13 cellular contexts compared by ENCODE assay signal in genomic region chr18:45416168-45416567, GRCh38.
DNase-seq lines count a peak whose midpoint lies in the region; ATAC-seq and TF ChIP-seq lines count a peak whose summit lies in the region.
"Had no signal": no experiment of that assay in that cellular context is flagged by ENCODE, and none has a peak within 500 bp of the region (broad histone marks: within the 10 kb centered on the region; RNA-seq: fewer than 3 reads in every experiment).

No MANE protein-coding gene starts in this region.

- ATAC-seq in GM18870 (IDR thresholded peaks at IDR 0.05; ENCODE audit: unreplicated experiment) = no peak

- TF ChIP-seq CTCF in fibroblast of villous mesenchyme (IDR thresholded peaks at IDR 0.05; ENCODE audit: insufficient read depth, low read depth, low read length) = no peak

- DNase-seq in NCI-H526 (lab: John Stamatoyannopoulos, UW) (peak; percentile 2 to 44), NCI-H526 treated with DMSO at 0.1 percent for 48 hours (lab: John Stamatoyannopoulos, UW) (no peak), NCI-H510A treated with DMSO at 0.1 percent for 48 hours (lab: John Stamatoyannopoulos, UW) (peak; percentile 15), fibroblast of villous mesenchyme (ENCODE audit: low read depth) (peak; percentile 62), ureter (ENCODE audit: low spot score) (peak; percentile 48), activated gamma-delta T cell treated with Interleukin-2 at 50 U/mL for 16 hours (no peak), pons (ENCODE audit: low spot score) (no peak)
- DNase-seq: activated B cell treated with CpG ODN at 0.5 μM for 24 hours, Kasumi-1, mesendoderm, sigmoid colon had no signal

- no peak overlapping the region for H3K4me3 ChIP-seq in fibroblast of villous mesenchyme (ENCODE audit: low read depth, low read length)
- H3K4me3 ChIP-seq: coronary artery, sigmoid colon had no signal

Comparison
In these comparisons a context has a peak if more than half of its experiments do, and no peak if none do; other contexts are left out.
1. DNase-seq: peak in NCI-H526 (2 of 2), NCI-H510A treated with DMSO at 0.1 percent for 48 hours (single experiment), fibroblast of villous mesenchyme (single experiment) and ureter (single experiment); none in NCI-H526 treated with DMSO at 0.1 percent for 48 hours (single experiment), activated gamma-delta T cell treated with Interleukin-2 at 50 U/mL for 16 hours (single experiment) and pons (single experiment).